In the genomic region with DNA sequence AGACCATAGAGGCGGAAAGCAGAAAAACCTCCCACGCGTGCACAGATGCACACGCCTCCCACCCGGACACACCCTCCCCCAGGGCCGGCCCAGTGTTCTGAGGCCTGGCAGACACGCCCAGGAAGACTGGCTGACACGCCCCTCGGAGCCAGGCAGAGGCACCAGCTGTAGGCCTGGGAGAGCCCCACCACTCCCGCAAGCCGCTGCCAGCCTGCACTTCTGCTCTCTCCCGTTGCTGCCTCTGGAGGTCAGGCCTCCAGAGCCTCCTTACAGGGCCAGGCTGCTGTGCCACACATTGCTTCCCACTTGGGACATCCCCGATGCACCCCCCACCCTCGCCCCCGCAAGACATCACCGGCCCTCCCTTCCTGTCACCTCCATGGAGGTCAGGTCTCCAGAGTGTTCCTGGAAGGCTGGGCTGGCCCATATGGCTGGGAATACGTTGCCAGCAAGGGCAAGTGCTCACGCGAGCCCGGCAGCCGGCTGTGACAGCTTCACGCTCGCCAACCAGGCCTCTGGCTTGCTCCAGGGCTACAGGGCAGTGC, we compare ENCODE assay signal across 8 cellular contexts. TPM values are rescaled to one million over a fixed set of nuclear protein-coding genes. Genes with fewer than 3 reads are reported as not detected.
DNase-seq lines count a peak whose midpoint lies in the region; ATAC-seq lines count a peak whose summit lies in the region.

No MANE protein-coding gene starts in this region.

- no peak overlapping the region for H3K27ac ChIP-seq in SJCRH30

- no peaks in the 10 kb centered on the region for H3K36me3 ChIP-seq in SJCRH30

- ATAC-seq in HG02840 (IDR thresholded peaks at IDR 0.05; ENCODE audit: low FRiP score, unreplicated experiment) (no peak), left lobe of liver (no peak)

- DNase-seq in HPDE6-E6E7 (ENCODE audit: extremely low spot score): peak; percentile 50
- peak; percentile 57 to 62 for DNase-seq in SJCRH30
- peak; percentile 49 for DNase-seq in activated gamma-delta T cell treated with Interleukin-2 at 50 U/mL for 16 hours
- DNase-seq in islet precursor cell: peak; percentile 66
- peak; percentile 5 for DNase-seq in stimulated activated CD8-positive, alpha-beta memory T cell treated with anti-CD3 and anti-CD28 coated beads, Interleukin-12 subunit alpha, Interleukin-12 subunit beta, amount 100 ng/mL, for 24 hours (ENCODE audit: extremely low read depth)
- DNase-seq in left lobe of liver (ENCODE audit: low spot score): no peak
- DNase-seq in GM19238 (ENCODE audit: insufficient read length, low spot score): no peak

- H3K27me3 ChIP-seq in SJCRH30: no peaks in the 10 kb centered on the region

- no peaks in the 10 kb centered on the region for H3K9me3 ChIP-seq in SJCRH30 (replicated peaks)

- H3K4me1 ChIP-seq in SJCRH30: peaks cover 2% of the 10 kb centered on the region; the same call in 1 of the 2 replicates

- H3K4me3 ChIP-seq in SJCRH30: no peak overlapping the region

RNA-seq across cellular contexts. Expression of gene CASZ1, which starts 40.4 kb away (rescaled TPM):
- 2.3 and 2.4 TPM in 2 replicates for total RNA-seq in SJCRH30 (2014; rRNA removed; shearing (Covaris generic))
- 4.8 TPM for total RNA-seq in left lobe of liver

Comparison
In these comparisons a context has a peak if more than half of its experiments do, and no peak if none do; other contexts are left out.
1. DNase-seq: peak in HPDE6-E6E7 (single experiment), SJCRH30 (2 of 2), activated gamma-delta T cell treated with Interleukin-2 at 50 U/mL for 16 hours (single experiment), islet precursor cell (single experiment) and stimulated activated CD8-positive, alpha-beta memory T cell treated with anti-CD3 and anti-CD28 coated beads, Interleukin-12 subunit alpha, Interleukin-12 subunit beta, amount 100 ng/mL, for 24 hours (single experiment); none in left lobe of liver (single experiment) and GM19238 (single experiment).